Comparison of ENCODE assay signal across 18 cellular contexts in genomic region chr7:1592299-1592842, GRCh38. TPM values are rescaled to one million over a fixed set of nuclear protein-coding genes. Genes with fewer than 3 reads are reported as not detected.
DNase-seq lines count a peak whose midpoint lies in the region; ATAC-seq and TF ChIP-seq lines count a peak whose summit lies in the region.
"Had no signal": no experiment of that assay in that cellular context is flagged by ENCODE, and none has a peak within 500 bp of the region (broad histone marks: within the 10 kb centered on the region; RNA-seq: fewer than 3 reads in every experiment).

No MANE protein-coding gene starts in this region.

- no TSS peak for BruUV-seq in PC-9 (replicated peaks; lab: Mats Ljungman, UMichigan)

- no peak for TF ChIP-seq EP300 in SK-N-SH (IDR thresholded peaks at IDR 0.05; ENCODE audit: borderline replicate concordance in 1 of 2, low read depth in 1 of 2, low read length in 1 of 2)

- H3K27ac Mint-ChIP-seq in activated CD8-positive, alpha-beta T cell treated with anti-CD3 and anti-CD28 coated beads, Interleukin-2, amount 10 ng/mL, durations not matched to agents 7 days and 5 days: no peak overlapping the region
- peak overlapping the region; percentile 14 to 95 (median 79) for H3K27ac Mint-ChIP-seq in naive B cell
- H3K27ac Mint-ChIP-seq: progenitor cell of endocrine pancreas had no signal

- TF ChIP-seq CTCF in SK-N-SH (IDR thresholded peaks at IDR 0.05) (no peak), DOHH2 (IDR thresholded peaks at IDR 0.05; ENCODE audit: low read depth, low read length, poor library complexity, severe bottlenecking) (no peak), PC-9 (conservative IDR thresholded peaks at IDR 0.05) (no peak)

- POLR2A ChIA-PET in SK-N-SH (lab: Yijun Ruan, JAX) (no interaction called here), PC-9 (lab: Charles Lee; ENCODE audit: unreplicated experiment) (interaction anchor here (0.6 kb wide), 1 partner anchor 1216 kb away, joined by 4 read pairs; no protein-coding TSS in a partner anchor)
- POLR2A ChIA-PET in activated CD8-positive, alpha-beta T cell treated with anti-CD3 and anti-CD28 coated beads, Interleukin-2, amount 10 ng/mL, durations not matched to agents 7 days and 5 days (lab: Charles Lee): no interaction called here

- CTCF ChIA-PET in SK-N-SH (lab: Yijun Ruan, JAX) (interaction anchor here (0.7 to 2.6 kb wide), 7 partner anchors 9 to 166 kb away, joined by 3 to 12 read pairs (median 4); no protein-coding TSS in a partner anchor), PC-9 (lab: Charles Lee) (no interaction called here)
- CTCF ChIA-PET in activated CD8-positive, alpha-beta T cell treated with anti-CD3 and anti-CD28 coated beads, Interleukin-2, amount 10 ng/mL, durations not matched to agents 7 days and 5 days (lab: Charles Lee): interaction anchor here (0.7 to 1.4 kb wide), 3 partner anchors 12 to 297 kb away, joined by 3 to 4 read pairs (median 3); no protein-coding TSS in a partner anchor

- H3K4me1 Mint-ChIP-seq in activated CD8-positive, alpha-beta T cell treated with anti-CD3 and anti-CD28 coated beads, Interleukin-2, amount 10 ng/mL, durations not matched to agents 7 days and 5 days (ENCODE audit: low read depth): peaks cover 25% of the 10 kb centered on the region
- peaks cover 27 to 28% (median 28%) of the 10 kb centered on the region in 3 donors for H3K4me1 Mint-ChIP-seq in naive B cell
- H3K4me1 Mint-ChIP-seq: CD14-positive monocyte had no signal

- in situ Hi-C loops in GM23248 (cut with MboI): no loop called here

- TF ChIP-seq RAD21 in SK-N-SH (IDR thresholded peaks at IDR 0.05; ENCODE audit: low read length): no peak

- peaks cover 0 to 65% of the 10 kb centered on the region in 2 experiments; a peak in 1 of 4 replicates for H3K4me1 ChIP-seq in SK-N-SH (ENCODE audit: control insufficient read depth in 1 of 2, insufficient read depth in 2 of 2, low read depth in 1 of 2, low read length in 1 of 2)
- peaks cover 23% of the 10 kb centered on the region for H3K4me1 ChIP-seq in DOHH2 (ENCODE audit: control insufficient read depth, low read length)
- no peaks in the 10 kb centered on the region for H3K4me1 ChIP-seq in GM23248 (ENCODE audit: insufficient read depth)
- H3K4me1 ChIP-seq in PC-9 (replicated peaks; ENCODE audit: insufficient read depth): no peaks in the 10 kb centered on the region
- H3K4me1 ChIP-seq: SJSA1, upper lobe of right lung had no signal

- H3K36me3 ChIP-seq in SK-N-SH (replicated peaks in 1 of 2; ENCODE audit: control insufficient read depth in 1 of 2, insufficient read depth in 2 of 2, low read length in 1 of 2) (no peaks in the 10 kb centered on the region), DOHH2 (ENCODE audit: control insufficient read depth, low read length) (no peaks in the 10 kb centered on the region), GM23248 (ENCODE audit: low read depth) (no peaks in the 10 kb centered on the region), PC-9 (ENCODE audit: low read depth) (no peaks in the 10 kb centered on the region)
- H3K36me3 ChIP-seq: esophagus muscularis mucosa, SJSA1, spleen, upper lobe of right lung had no signal

- H2AFZ ChIP-seq in SK-N-SH (ENCODE audit: low read depth): no peak overlapping the region
- no peak overlapping the region for H2AFZ ChIP-seq in GM23248
- no peak overlapping the region for H2AFZ ChIP-seq in PC-9

- WGBS in SK-N-SH (ENCODE audit: low lambda C conversion rate): 71% methylated on average over 20 of the region's 20 CpGs
- 72 to 76% methylated on average over 16 to 20 of the region's 20 CpGs for WGBS in GM23248 (ENCODE audit: low coverage in 1 of 2, low lambda C conversion rate in 2 of 2, missing lambda C conversion rate in 2 of 2), 2 experiments

- peaks cover 31% of the 10 kb centered on the region for H3K27me3 Mint-ChIP-seq in activated CD8-positive, alpha-beta T cell treated with anti-CD3 and anti-CD28 coated beads, Interleukin-2, amount 10 ng/mL, durations not matched to agents 7 days and 5 days (ENCODE audit: low read depth)
- H3K27me3 Mint-ChIP-seq in naive B cell: peaks cover 9 to 41% (median 19%) of the 10 kb centered on the region in 3 donors

- H3K27me3 ChIP-seq in SK-N-SH (ENCODE audit: insufficient read depth) (peaks cover 42% of the 10 kb centered on the region), DOHH2 (ENCODE audit: control insufficient read depth, low read length) (peaks cover 40% of the 10 kb centered on the region), GM23248 (replicated peaks; ENCODE audit: insufficient read depth) (peaks cover 21% of the 10 kb centered on the region; the same call in 1 of the 2 replicates), PC-9 (ENCODE audit: insufficient read depth, low read depth) (peaks cover 97% of the 10 kb centered on the region)

- H3K27ac ChIP-seq in SK-N-SH (ENCODE audit: low read depth in 2 of 2, low read length in 1 of 2) (peak overlapping the region in 1 of 2 experiments; percentile 85; a peak in 2 of 4 replicates), DOHH2 (ENCODE audit: low read depth, low read length) (no peak overlapping the region), GM23248 (no peak overlapping the region), PC-9 (no peak overlapping the region)
- H3K27ac ChIP-seq: esophagus muscularis mucosa, SJSA1, spleen, upper lobe of right lung had no signal

- H3K79me2 ChIP-seq in SK-N-SH (ENCODE audit: insufficient read depth) (no peaks in the 10 kb centered on the region), DOHH2 (ENCODE audit: control insufficient read depth, low read length) (no peaks in the 10 kb centered on the region), GM23248 (ENCODE audit: insufficient read depth) (no peaks in the 10 kb centered on the region), PC-9 (ENCODE audit: low read depth) (no peaks in the 10 kb centered on the region)

- H3K4me3 ChIP-seq in SK-N-SH (ENCODE audit: low read depth in 2 of 2, low read length in 1 of 2) (no peak overlapping the region), DOHH2 (ENCODE audit: low read length) (peak overlapping the region; percentile 40), GM23248 (no peak overlapping the region), PC-9 (no peak overlapping the region)
- H3K4me3 ChIP-seq: esophagus muscularis mucosa, SJSA1, upper lobe of right lung had no signal

- no peaks in the 10 kb centered on the region for H3K9me3 ChIP-seq in SK-N-SH
- no peaks in the 10 kb centered on the region for H3K9me3 ChIP-seq in DOHH2 (ENCODE audit: control insufficient read depth, insufficient read depth, low read length)
- H3K9me3 ChIP-seq in GM23248 (ENCODE audit: low read depth): no peaks in the 10 kb centered on the region
- H3K9me3 ChIP-seq in PC-9 (ENCODE audit: insufficient read depth, low read depth): no peaks in the 10 kb centered on the region

- ATAC-seq in SK-N-SH treated with all-trans-retinoic acid at 6 μM for 48 hours (no peak), naive B cell (ENCODE audit: low read depth in 2 of 2) (peak; percentile 72 to 79), GM18907 (IDR thresholded peaks at IDR 0.05; ENCODE audit: unreplicated experiment) (no peak)
- peak; percentile 29 for ATAC-seq in activated CD8-positive, alpha-beta T cell treated with anti-CD3 and anti-CD28 coated beads, Interleukin-2, amount 10 ng/mL, durations not matched to agents 7 days and 5 days
- ATAC-seq: upper lobe of right lung had no signal

- H3F3A ChIP-seq in SK-N-SH (replicated peaks; ENCODE audit: insufficient read depth) (no peaks in the 10 kb centered on the region), DOHH2 (ENCODE audit: control insufficient read depth, insufficient read depth) (no peaks in the 10 kb centered on the region), GM23248 (ENCODE audit: insufficient read depth) (no peaks in the 10 kb centered on the region), PC-9 (ENCODE audit: insufficient read depth, low read depth) (no peaks in the 10 kb centered on the region)

- H3K9me2 ChIP-seq in SK-N-SH (no peaks in the 10 kb centered on the region), DOHH2 (replicated peaks; ENCODE audit: control insufficient read depth, low read length) (no peaks in the 10 kb centered on the region), GM23248 (ENCODE audit: insufficient read depth) (no peaks in the 10 kb centered on the region), PC-9 (ENCODE audit: insufficient read depth) (no peaks in the 10 kb centered on the region)

- DNase-seq in SK-N-SH (peak; percentile 37), naive B cell (peak; percentile 43), GM23248 (no peak), PC-9 (no peak)
- DNase-seq in activated CD8-positive, alpha-beta T cell treated with anti-CD3 and anti-CD28 coated beads, Interleukin-2, amount 10 ng/mL, durations not matched to agents 7 days and 5 days: no peak
- DNase-seq: activated gamma-delta T cell treated with Interleukin-2 at 50 U/mL for 16 hours; dermis blood vessel endothelial cell; GOT3; spleen; stimulated activated naive CD4-positive, alpha-beta T cell treated with Interleukin-2 at 50 U/mL for 16 hours; upper lobe of right lung had no signal

- H3K4me2 ChIP-seq in SK-N-SH (no peak overlapping the region), DOHH2 (ENCODE audit: low read length) (peak overlapping the region; percentile 56), GM23248 (ENCODE audit: unreplicated experiment) (no peak overlapping the region), PC-9 (no peak overlapping the region)

- peak overlapping the region; percentile 19 for H3K4me3 Mint-ChIP-seq in activated CD8-positive, alpha-beta T cell treated with anti-CD3 and anti-CD28 coated beads, Interleukin-2, amount 10 ng/mL, durations not matched to agents 7 days and 5 days
- H3K4me3 Mint-ChIP-seq in naive B cell: peak overlapping the region; percentile 42 to 93 (median 70)

- intact Hi-C loops in PC-9 (cut with micrococcal nuclease; ENCODE audit: unreplicated experiment): no loop called here

- H3K9ac ChIP-seq in SK-N-SH (no peak overlapping the region), GM23248 (no peak overlapping the region)

- peaks cover 2% of the 10 kb centered on the region for H3K36me3 Mint-ChIP-seq in activated CD8-positive, alpha-beta T cell treated with anti-CD3 and anti-CD28 coated beads, Interleukin-2, amount 10 ng/mL, durations not matched to agents 7 days and 5 days (ENCODE audit: low read depth)
- H3K36me3 Mint-ChIP-seq in naive B cell: no peaks in the 10 kb centered on the region
- H3K36me3 Mint-ChIP-seq: CD14-positive monocyte had no signal

- no peaks in the 10 kb centered on the region for H4K20me1 ChIP-seq in SK-N-SH (ENCODE audit: insufficient read depth)
- H4K20me1 ChIP-seq in DOHH2 (ENCODE audit: control insufficient read depth, insufficient read depth, low read depth, low read length): 0 out of 2 replicates have a peak, but pooled peaks cover 2% of the 10 kb centered on the region
- H4K20me1 ChIP-seq in GM23248 (ENCODE audit: insufficient read depth): no peaks in the 10 kb centered on the region
- peaks cover 3% of the 10 kb centered on the region; the same call in 1 of the 2 replicates for H4K20me1 ChIP-seq in PC-9 (ENCODE audit: insufficient read depth)

- no peaks in the 10 kb centered on the region for H3K9me3 Mint-ChIP-seq in activated CD8-positive, alpha-beta T cell treated with anti-CD3 and anti-CD28 coated beads, Interleukin-2, amount 10 ng/mL, durations not matched to agents 7 days and 5 days (ENCODE audit: insufficient read depth)
- H3K9me3 Mint-ChIP-seq in naive B cell: peaks cover 0 to 5% (median 0%) of the 10 kb centered on the region in 7 donors

RNA-seq across cellular contexts. Expression of gene PSMG3, which starts 22.5 kb away (rescaled TPM):
- 106 and 109 TPM in 2 replicates for polyA plus RNA-seq in SK-N-SH (2012; rRNA removed)
- polyA plus RNA-seq in SK-N-SH (2012; cell fraction: cytosol; rRNA removed): 71.7 and 94.8 TPM in 2 replicates
- 82.8 and 87.7 TPM in 2 replicates for polyA plus RNA-seq in SK-N-SH (2012; cell fraction: nucleus; rRNA removed)
- total RNA-seq in activated CD8-positive, alpha-beta T cell treated with anti-CD3 and anti-CD28 coated beads, Interleukin-2, amount 10 ng/mL, durations not matched to agents 7 days and 5 days: 10 to 100 TPM; 33.1 to 33.3 TPM
- polyA plus RNA-seq in naive B cell (ENCODE audit: low read depth in 6 of 6): 10 to 100 TPM; 24.2 to 43.4 (median 38.6) TPM
- total RNA-seq in GM23248 (2014; rRNA removed; shearing (Covaris generic)): 28.3 and 36.8 TPM in 2 replicates
- 56.2 and 58.1 TPM in 2 replicates for polyA plus RNA-seq in GM23248 (2016; fragmentation: Nextera tagmentation; extraction: Ambion mirVana)
- 63.3 and 78.9 TPM in 2 replicates for total RNA-seq in PC-9 (2021)

RNA-seq across cellular contexts. Expression of gene TMEM184A, which starts 36.4 kb away (rescaled TPM):
- 1.5 and 1.8 TPM in 2 replicates for polyA plus RNA-seq in SK-N-SH (2012; rRNA removed)
- polyA plus RNA-seq in SK-N-SH (2012; cell fraction: cytosol; rRNA removed): 0.43 and 0.46 TPM in 2 replicates
- polyA plus RNA-seq in SK-N-SH (2012; cell fraction: nucleus; rRNA removed): 6.5 and 6.7 TPM in 2 replicates
- total RNA-seq in activated CD8-positive, alpha-beta T cell treated with anti-CD3 and anti-CD28 coated beads, Interleukin-2, amount 10 ng/mL, durations not matched to agents 7 days and 5 days: not detected
- under 1 TPM in 1 of 6 donors, not detected in 5; 0.16 TPM for polyA plus RNA-seq in naive B cell (ENCODE audit: low read depth in 6 of 6)
- total RNA-seq in GM23248 (2014; rRNA removed; shearing (Covaris generic)): not detected in 2 replicates
- polyA plus RNA-seq in GM23248 (2016; fragmentation: Nextera tagmentation; extraction: Ambion mirVana): not detected in 2 replicates
- 21.4 TPM in 2 replicates for total RNA-seq in PC-9 (2021)
- polyA plus RNA-seq: CD14-positive monocyte had no signal

Comparison
In these comparisons a context has a peak if more than half of its experiments do, and no peak if none do; other contexts are left out.
1. DNase-seq: peak in SK-N-SH (single experiment) and naive B cell (single experiment); none in activated CD8-positive, alpha-beta T cell treated with anti-CD3 and anti-CD28 coated beads, Interleukin-2, amount 10 ng/mL, durations not matched to agents 7 days and 5 days (single experiment), GM23248 (single experiment) and PC-9 (0 of 2).
2. ATAC-seq: peak in activated CD8-positive, alpha-beta T cell treated with anti-CD3 and anti-CD28 coated beads, Interleukin-2, amount 10 ng/mL, durations not matched to agents 7 days and 5 days (single experiment) and naive B cell (2 of 2); none in SK-N-SH treated with all-trans-retinoic acid at 6 μM for 48 hours (single experiment) and GM18907 (single experiment).
3. RNA of gene TMEM184A, which starts 36.4 kb away (total RNA-seq): 21.4 TPM in PC-9; not detected in activated CD8-positive, alpha-beta T cell treated with anti-CD3 and anti-CD28 coated beads, Interleukin-2, amount 10 ng/mL, durations not matched to agents 7 days and 5 days and not detected in GM23248; every median in the first group is over 10 times any median in the second.